ENCODE assay signal across 13 cellular contexts in genomic region chr15:25847066-25847465, GRCh38. TPM values are rescaled to one million over a fixed set of nuclear protein-coding genes. Genes with fewer than 3 reads are reported as not detected.
DNase-seq lines count a peak whose midpoint lies in the region; ATAC-seq and TF ChIP-seq lines count a peak whose summit lies in the region.
"Had no signal": no experiment of that assay in that cellular context is flagged by ENCODE, and none has a peak within 500 bp of the region (broad histone marks: within the 10 kb centered on the region; RNA-seq: fewer than 3 reads in every experiment).

No MANE protein-coding gene starts in this region.

- H3K27me3 Mint-ChIP-seq in T-helper 1 cell treated with Interleukin-12 subunit alpha and Interleukin-12 subunit beta and Interleukin-4 antibody, amounts not matched to agents 30 μg/mL and 1 μg/mL, for 36 hours (ENCODE audit: low read depth) = no peaks in the 10 kb centered on the region
- H3K27me3 Mint-ChIP-seq in activated T-helper 2 cell treated with anti-CD3 and anti-CD28 coated beads, Interferon-gamma antibody, Interleukin-2, Interleukin-4, amounts not matched to agents 10 μg/mL and 5 μg/mL and 100 μg/mL, durations not matched to agents 14 hours and 24 hours and 36 hours (ENCODE audit: low read depth) = no peaks in the 10 kb centered on the region
- no peaks in the 10 kb centered on the region for H3K27me3 Mint-ChIP-seq in natural killer cell (ENCODE audit: low read depth in 2 of 2)

- no peak for ATAC-seq in natural killer cell

- no peak for DNase-seq in T-helper 1 cell
- peak; percentile 41 for DNase-seq in NCI-H1694 treated with DMSO at 0.1 percent for 48 hours (lab: John Stamatoyannopoulos, UW)
- no peak for DNase-seq in activated T-helper 2 cell treated with anti-CD3 and anti-CD28 coated beads, Interferon-gamma antibody, Interleukin-2, Interleukin-4, amounts not matched to agents 10 μg/mL and 5 μg/mL and 100 μg/mL, durations not matched to agents 14 hours and 24 hours and 36 hours (ENCODE audit: low spot score)
- no peak for DNase-seq in natural killer cell
- DNase-seq in hepatic stellate cell (ENCODE audit: low spot score) = no peak
- DNase-seq in NK-92 (lab: John Stamatoyannopoulos, UW; ENCODE audit: unreplicated experiment) = no peak
- DNase-seq in T1000 (lab: John Stamatoyannopoulos, UW) = no peak
- DNase-seq: effector CD4-positive, alpha-beta T cell; NCI-H1105; NCI-H2227 treated with DMSO at 0.1 percent for 48 hours; upper lobe of left lung had no signal

- H3K4me1 Mint-ChIP-seq in T-helper 1 cell treated with Interleukin-12 subunit alpha and Interleukin-12 subunit beta and Interleukin-4 antibody, amounts not matched to agents 30 μg/mL and 1 μg/mL, for 36 hours (ENCODE audit: low read depth) = peaks cover 67% of the 10 kb centered on the region
- peaks cover 69% of the 10 kb centered on the region for H3K4me1 Mint-ChIP-seq in activated T-helper 2 cell treated with anti-CD3 and anti-CD28 coated beads, Interferon-gamma antibody, Interleukin-2, Interleukin-4, amounts not matched to agents 10 μg/mL and 5 μg/mL and 100 μg/mL, durations not matched to agents 14 hours and 24 hours and 36 hours (ENCODE audit: low read depth)
- H3K4me1 Mint-ChIP-seq in natural killer cell = peaks cover 81 to 82% of the 10 kb centered on the region in 2 donors

- H3K27ac Mint-ChIP-seq in T-helper 1 cell treated with Interleukin-12 subunit alpha and Interleukin-12 subunit beta and Interleukin-4 antibody, amounts not matched to agents 30 μg/mL and 1 μg/mL, for 36 hours = peak overlapping the region; percentile 79
- peak overlapping the region; percentile 86 for H3K27ac Mint-ChIP-seq in activated T-helper 2 cell treated with anti-CD3 and anti-CD28 coated beads, Interferon-gamma antibody, Interleukin-2, Interleukin-4, amounts not matched to agents 10 μg/mL and 5 μg/mL and 100 μg/mL, durations not matched to agents 14 hours and 24 hours and 36 hours
- H3K27ac Mint-ChIP-seq in natural killer cell = peak overlapping the region; percentile 90 to 95

- H3K4me3 Mint-ChIP-seq in T-helper 1 cell treated with Interleukin-12 subunit alpha and Interleukin-12 subunit beta and Interleukin-4 antibody, amounts not matched to agents 30 μg/mL and 1 μg/mL, for 36 hours = peak overlapping the region; percentile 44
- peak overlapping the region; percentile 31 for H3K4me3 Mint-ChIP-seq in activated T-helper 2 cell treated with anti-CD3 and anti-CD28 coated beads, Interferon-gamma antibody, Interleukin-2, Interleukin-4, amounts not matched to agents 10 μg/mL and 5 μg/mL and 100 μg/mL, durations not matched to agents 14 hours and 24 hours and 36 hours (ENCODE audit: low read depth)
- H3K4me3 Mint-ChIP-seq in natural killer cell = peak overlapping the region; percentile 52

- intact Hi-C loops in activated T-helper 2 cell treated with anti-CD3 and anti-CD28 coated beads, Interferon-gamma antibody, Interleukin-2, Interleukin-4, amounts not matched to agents 10 μg/mL and 5 μg/mL and 100 μg/mL, durations not matched to agents 14 hours and 24 hours and 36 hours (cut with micrococcal nuclease) = loop anchor here (2.0 to 10.0 kb wide), 2 partner anchors 16 to 892 kb away; partner anchors contain the start of genes ATP10A, SNRPN and SNURF
- intact Hi-C loops in natural killer cell (cut with micrococcal nuclease) = loop anchor here (5.0 kb wide), 1 partner anchor 35 kb away; no protein-coding TSS in a partner anchor

- H3K36me3 Mint-ChIP-seq in T-helper 1 cell treated with Interleukin-12 subunit alpha and Interleukin-12 subunit beta and Interleukin-4 antibody, amounts not matched to agents 30 μg/mL and 1 μg/mL, for 36 hours (ENCODE audit: low read depth) = peaks cover 34% of the 10 kb centered on the region
- H3K36me3 Mint-ChIP-seq in activated T-helper 2 cell treated with anti-CD3 and anti-CD28 coated beads, Interferon-gamma antibody, Interleukin-2, Interleukin-4, amounts not matched to agents 10 μg/mL and 5 μg/mL and 100 μg/mL, durations not matched to agents 14 hours and 24 hours and 36 hours (ENCODE audit: low read depth) = peaks cover 42% of the 10 kb centered on the region
- no peaks in the 10 kb centered on the region for H3K36me3 Mint-ChIP-seq in natural killer cell

- no peaks in the 10 kb centered on the region for H3K9me3 Mint-ChIP-seq in T-helper 1 cell treated with Interleukin-12 subunit alpha and Interleukin-12 subunit beta and Interleukin-4 antibody, amounts not matched to agents 30 μg/mL and 1 μg/mL, for 36 hours
- no peaks in the 10 kb centered on the region for H3K9me3 Mint-ChIP-seq in activated T-helper 2 cell treated with anti-CD3 and anti-CD28 coated beads, Interferon-gamma antibody, Interleukin-2, Interleukin-4, amounts not matched to agents 10 μg/mL and 5 μg/mL and 100 μg/mL, durations not matched to agents 14 hours and 24 hours and 36 hours
- no peaks in the 10 kb centered on the region for H3K9me3 Mint-ChIP-seq in natural killer cell

- no peak for TF ChIP-seq CTCF in natural killer cell (IDR thresholded peaks at IDR 0.05)

RNA-seq across cellular contexts. Expression of gene ATP10A, which starts 16.1 kb away (rescaled TPM):
- total RNA-seq in activated T-helper 2 cell treated with anti-CD3 and anti-CD28 coated beads, Interferon-gamma antibody, Interleukin-2, Interleukin-4, amounts not matched to agents 10 μg/mL and 5 μg/mL and 100 μg/mL, durations not matched to agents 14 hours and 24 hours and 36 hours = 40.1 and 44.4 TPM in 2 replicates
- total RNA-seq in natural killer cell = 10 to 100 TPM; 50.1 to 67.0 (median 51.2) TPM
- total RNA-seq: lung microvascular endothelial cell had no signal
